17 cellular contexts compared by ENCODE assay signal in genomic region chr1:165560834-165561233, GRCh38. TPM values are rescaled to one million over a fixed set of nuclear protein-coding genes. Genes with fewer than 3 reads are reported as not detected.
A peak's percentile ranks its signal among the peaks of the same experiment; 100 is the strongest.
DNase-seq lines count a peak whose midpoint lies in the region; ATAC-seq and TF ChIP-seq lines count a peak whose summit lies in the region.
"Had no signal": no experiment of that assay in that cellular context is flagged by ENCODE, and none has a peak within 500 bp of the region (broad histone marks: within the 10 kb centered on the region; RNA-seq: fewer than 3 reads in every experiment).

No MANE protein-coding gene starts in this region.

- TF ChIP-seq EP300 in ovary (IDR thresholded peaks at IDR 0.05), result no peak

- TF ChIP-seq CTCF in ovary (IDR thresholded peaks at IDR 0.05), result no peak

- no peaks in the 10 kb centered on the region for H3K27me3 ChIP-seq in ovary

- WGBS in ovary, 3 donors, result 2 to 4% (median 3%) methylated on average over 5 of the region's 5 CpGs

- no peak for TF ChIP-seq POLR2A in ovary (IDR thresholded peaks at IDR 0.05)

- H3K9me3 ChIP-seq in ovary, result no peaks in the 10 kb centered on the region
- H3K9me3 ChIP-seq: SK-N-SH had no signal

- H3K4me1 ChIP-seq in ovary (ENCODE audit: insufficient read depth), result peaks cover 6% of the 10 kb centered on the region

- ATAC-seq in left ventricle myocardium superior (peak; percentile 91), HG02870 (IDR thresholded peaks at IDR 0.05; ENCODE audit: unreplicated experiment) (no peak)

- DNase-seq in NCI-H2227 treated with DMSO at 0.1 percent for 48 hours (lab: John Stamatoyannopoulos, UW), result peak; percentile 5
- no peak for DNase-seq in NCI-H2227 (lab: John Stamatoyannopoulos, UW; ENCODE audit: unreplicated experiment)
- DNase-seq in NCI-H69 (lab: John Stamatoyannopoulos, UW), result peak; percentile 49
- no peak for DNase-seq in left ventricle myocardium superior
- peak in 3 of 5 donors; percentile 30 to 49 (median 36) for DNase-seq in ovary
- no peak for DNase-seq in stimulated activated CD4-positive, alpha-beta T cell treated with anti-CD3 and anti-CD28 coated beads, Interleukin-4, amount 100 ng/mL, for 24 hours
- DNase-seq in SK-N-DZ (ENCODE audit: low spot score), result no peak
- DNase-seq: NCI-H1048, NCI-H187, NCI-H526, PC-9, SK-N-SH had no signal

- H3K4me3 ChIP-seq in ovary, result no peak overlapping the region
- H3K4me3 ChIP-seq: K562, PC-9 had no signal

- H3K36me3 ChIP-seq in ovary, result no peaks in the 10 kb centered on the region

- H3K27ac ChIP-seq in ovary, result no peak overlapping the region
- H3K27ac ChIP-seq: HL-60, PC-9 had no signal

- intact Hi-C loops in left ventricle myocardium superior (cut with micrococcal nuclease) (no loop called here), ovary (cut with DNase I) (no loop called here)

RNA-seq across cellular contexts. Expression of gene LRRC52, which starts 17.0 kb away (rescaled TPM):
- total RNA-seq in left ventricle myocardium superior, result not detected
- not detected for total RNA-seq in ovary
- not detected for polyA plus RNA-seq in ovary
- not detected in 2 replicates for polyA plus RNA-seq in SK-N-DZ (2014; cell fraction: cytosol; rRNA removed)
- not detected in 2 replicates for polyA plus RNA-seq in SK-N-DZ (2014; cell fraction: nucleus; rRNA removed)
- total RNA-seq: A172, G401, K562, PC-9 had no signal
- polyA plus RNA-seq: K562, SK-N-SH had no signal

Comparison
In these comparisons a context has a peak if more than half of its experiments do, and no peak if none do; other contexts are left out.
1. DNase-seq: peak in NCI-H2227 treated with DMSO at 0.1 percent for 48 hours (single experiment), NCI-H69 (single experiment) and ovary (3 of 5); none in NCI-H2227 (single experiment), left ventricle myocardium superior (single experiment), stimulated activated CD4-positive, alpha-beta T cell treated with anti-CD3 and anti-CD28 coated beads, Interleukin-4, amount 100 ng/mL, for 24 hours (single experiment) and SK-N-DZ (single experiment).